22 cellular contexts compared by ENCODE assay signal in genomic region chr6:154210678-154211077, GRCh38.
DNase-seq lines count a peak whose midpoint lies in the region; ATAC-seq, FAIRE-seq and TF ChIP-seq lines count a peak whose summit lies in the region.
"Had no signal": no experiment of that assay in that cellular context is flagged by ENCODE, and none has a peak within 500 bp of the region (broad histone marks: within the 10 kb centered on the region; RNA-seq: fewer than 3 reads in every experiment).

No MANE protein-coding gene starts in this region.

- peaks cover 29% of the 10 kb centered on the region for H3K4me1 Mint-ChIP-seq in activated T-cell treated with anti-CD3 and anti-CD28 coated beads, Interleukin-2, amount 50 U/mL, for 72 hours (ENCODE audit: low read depth)
- peaks cover 16% of the 10 kb centered on the region for H3K4me1 Mint-ChIP-seq in T-helper 17 cell
- peaks cover 64% of the 10 kb centered on the region for H3K4me1 Mint-ChIP-seq in dendritic cell treated with granulocyte-macrophage colony-stimulating factor and Interleukin-4, amounts not matched to agents 40 ng/mL and 50 ng/mL, for 4 days (ENCODE audit: low read depth)
- H3K4me1 Mint-ChIP-seq in nephron progenitor cell: peaks cover 5% of the 10 kb centered on the region

- no peak for DNase-seq in activated T-cell treated with anti-CD3 and anti-CD28 coated beads, Interleukin-2, amount 50 U/mL, for 72 hours
- no peak for DNase-seq in activated T-cell treated with anti-CD3 and anti-CD28 coated beads, Interleukin-2, amount 50 U/mL, for 48 hours
- DNase-seq in T-helper 17 cell (no peak), small intestine (no peak), nephron progenitor cell (no peak)
- DNase-seq: 8988T; C1 segment of cervical spinal cord; Calu3; CD4-positive, alpha-beta memory T cell; COR-L47; DMS53; DMS79 treated with DMSO at 0.1 percent for 48 hours; GDM1; GM23248; H7; HCEC 1CT had no signal

- peaks cover 2 to 16% of the 10 kb centered on the region in 2 donors for H3K36me3 Mint-ChIP-seq in activated T-cell treated with anti-CD3 and anti-CD28 coated beads, Interleukin-2, amount 50 U/mL, for 72 hours (ENCODE audit: insufficient read depth in 2 of 2)
- H3K36me3 Mint-ChIP-seq in T-helper 17 cell (ENCODE audit: low read depth): peaks cover 18% of the 10 kb centered on the region
- H3K36me3 Mint-ChIP-seq in dendritic cell treated with granulocyte-macrophage colony-stimulating factor and Interleukin-4, amounts not matched to agents 40 ng/mL and 50 ng/mL, for 4 days (ENCODE audit: low read depth): peaks cover 90% of the 10 kb centered on the region
- H3K36me3 Mint-ChIP-seq in nephron progenitor cell (ENCODE audit: low read depth): no peaks in the 10 kb centered on the region

- no peak overlapping the region for H3K4me3 Mint-ChIP-seq in activated T-cell treated with anti-CD3 and anti-CD28 coated beads, Interleukin-2, amount 50 U/mL, for 72 hours
- no peak overlapping the region for H3K4me3 Mint-ChIP-seq in T-helper 17 cell
- H3K4me3 Mint-ChIP-seq in dendritic cell treated with granulocyte-macrophage colony-stimulating factor and Interleukin-4, amounts not matched to agents 40 ng/mL and 50 ng/mL, for 4 days: no peak overlapping the region
- no peak overlapping the region for H3K4me3 Mint-ChIP-seq in nephron progenitor cell
- H3K4me3 Mint-ChIP-seq: CD4-positive, alpha-beta memory T cell had no signal

- TF ChIP-seq CTCF in nephron progenitor cell (IDR thresholded peaks at IDR 0.05): no peak

- no peak for ATAC-seq in activated T-cell treated with anti-CD3 and anti-CD28 coated beads, Interleukin-2, amount 50 U/mL, for 72 hours (replicated peaks in 1 of 2)
- ATAC-seq in T-helper 17 cell (no peak), HG03196 (IDR thresholded peaks at IDR 0.05; ENCODE audit: unreplicated experiment) (no peak), HG03439 (IDR thresholded peaks at IDR 0.05; ENCODE audit: unreplicated experiment) (no peak)
- ATAC-seq: GM12878 had no signal

- intact Hi-C loops in dendritic cell treated with granulocyte-macrophage colony-stimulating factor and Interleukin-4, amounts not matched to agents 40 ng/mL and 50 ng/mL, for 4 days (cut with micrococcal nuclease): no loop called here

- FAIRE-seq in small intestine (lab: Jason Lieb, UNC): peak; percentile 89
- FAIRE-seq: GM12878, GM19239, H1 had no signal

- no peaks in the 10 kb centered on the region for H3K9me3 Mint-ChIP-seq in activated T-cell treated with anti-CD3 and anti-CD28 coated beads, Interleukin-2, amount 50 U/mL, for 72 hours
- peaks cover 10% of the 10 kb centered on the region for H3K9me3 Mint-ChIP-seq in dendritic cell treated with granulocyte-macrophage colony-stimulating factor and Interleukin-4, amounts not matched to agents 40 ng/mL and 50 ng/mL, for 4 days
- no peaks in the 10 kb centered on the region for H3K9me3 Mint-ChIP-seq in nephron progenitor cell

- H3K4me3 ChIP-seq in small intestine (ENCODE audit: low read depth in 1 of 2, low read length in 2 of 2): no peak overlapping the region
- H3K4me3 ChIP-seq: GM12878, GM23248 had no signal

- H3K9me3 ChIP-seq in T-helper 17 cell (ENCODE audit: control insufficient read depth, low read length, poor library complexity, severe bottlenecking) (no peaks in the 10 kb centered on the region), small intestine (ENCODE audit: control insufficient read depth, low read depth) (no peaks in the 10 kb centered on the region)

- no peak overlapping the region for H3K27ac ChIP-seq in small intestine (ENCODE audit: low read depth in 1 of 2, low read length in 1 of 2)
- H3K27ac ChIP-seq: GM23248 had no signal

- no peaks in the 10 kb centered on the region for H3K27me3 ChIP-seq in small intestine (ENCODE audit: control insufficient read depth in 2 of 2, insufficient read depth in 2 of 2, low read length in 2 of 2)

- H3K4me1 ChIP-seq in small intestine (ENCODE audit: control insufficient read depth in 2 of 2, insufficient read depth in 1 of 2, low read depth in 1 of 2, low read length in 1 of 2): no peaks in the 10 kb centered on the region

- no peaks in the 10 kb centered on the region for H3K27me3 Mint-ChIP-seq in activated T-cell treated with anti-CD3 and anti-CD28 coated beads, Interleukin-2, amount 50 U/mL, for 72 hours (ENCODE audit: low read depth)
- H3K27me3 Mint-ChIP-seq in T-helper 17 cell (no peaks in the 10 kb centered on the region), nephron progenitor cell (ENCODE audit: low read depth, poor library complexity) (peaks cover 4% of the 10 kb centered on the region)
- H3K27me3 Mint-ChIP-seq in dendritic cell treated with granulocyte-macrophage colony-stimulating factor and Interleukin-4, amounts not matched to agents 40 ng/mL and 50 ng/mL, for 4 days: no peaks in the 10 kb centered on the region
- H3K27me3 Mint-ChIP-seq: CD4-positive, alpha-beta memory T cell had no signal

- H3K27ac Mint-ChIP-seq in activated T-cell treated with anti-CD3 and anti-CD28 coated beads, Interleukin-2, amount 50 U/mL, for 72 hours: peak overlapping the region; percentile 12
- peak overlapping the region; percentile 43 for H3K27ac Mint-ChIP-seq in T-helper 17 cell
- peak overlapping the region; percentile 57 for H3K27ac Mint-ChIP-seq in dendritic cell treated with granulocyte-macrophage colony-stimulating factor and Interleukin-4, amounts not matched to agents 40 ng/mL and 50 ng/mL, for 4 days
- H3K27ac Mint-ChIP-seq in nephron progenitor cell: no peak overlapping the region

- no peaks in the 10 kb centered on the region for H3K36me3 ChIP-seq in small intestine (ENCODE audit: control insufficient read depth in 2 of 2, insufficient read depth in 2 of 2, low read length in 2 of 2)
